ENCODE assay signal across 1 cellular context in genomic region chr10:101690461-101690860, GRCh38.
TF ChIP-seq lines count a peak whose summit lies in the region.

No MANE protein-coding gene starts in this region.

TF ChIP-seq in IMR-90, 13 proteins besides CTCF, POLR2A, EP300 and RAD21:
- TF ChIP-seq CEBPB (IDR thresholded peaks at IDR 0.05; ENCODE audit: low read depth, low read length) (no peak), RFX5 (IDR thresholded peaks at IDR 0.05; ENCODE audit: low read depth, low read length) (no peak), MAZ (IDR thresholded peaks at IDR 0.05; ENCODE audit: borderline replicate concordance, low read depth, low read length) (no peak), CHD1 (IDR thresholded peaks at IDR 0.05; ENCODE audit: low read depth, low read length) (no peak), RCOR1 (IDR thresholded peaks at IDR 0.05; ENCODE audit: insufficient replicate concordance, low read length) (no peak), BHLHE40 (IDR thresholded peaks at IDR 0.05; ENCODE audit: low read depth, low read length) (no peak), FOS (IDR thresholded peaks at IDR 0.05; ENCODE audit: low read depth, low read length) (no peak)
- TF ChIP-seq, protein P1, sequence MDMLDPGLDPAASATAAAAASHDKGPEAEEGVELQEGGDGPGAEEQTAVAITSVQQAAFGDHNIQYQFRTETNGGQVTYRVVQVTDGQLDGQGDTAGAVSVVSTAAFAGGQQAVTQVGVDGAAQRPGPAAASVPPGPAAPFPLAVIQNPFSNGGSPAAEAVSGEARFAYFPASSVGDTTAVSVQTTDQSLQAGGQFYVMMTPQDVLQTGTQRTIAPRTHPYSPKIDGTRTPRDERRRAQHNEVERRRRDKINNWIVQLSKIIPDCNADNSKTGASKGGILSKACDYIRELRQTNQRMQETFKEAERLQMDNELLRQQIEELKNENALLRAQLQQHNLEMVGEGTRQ (IDR thresholded peaks at IDR 0.05; ENCODE audit: low read depth, low read length), result no peak
